1 cellular context compared by ENCODE assay signal in genomic region chr1:234373064-234373937, GRCh38.
TF ChIP-seq lines count a peak whose summit lies in the region.

Gene COA6, plus strand, starts transcription at chr1:234373456. Its CDS starts 11 bp downstream, at chr1:234373467.

TF ChIP-seq in GM12878, 131 proteins besides CTCF, POLR2A, EP300 and RAD21 (continued from another document and continues in another):
- TF ChIP-seq CREB1 (IDR thresholded peaks at IDR 0.05; ENCODE audit: low read depth) = peak; percentile 79
- TF ChIP-seq ATF3 (IDR thresholded peaks at IDR 0.05; ENCODE audit: borderline replicate concordance, extremely low read depth, low read depth, low read length) = no peak
- TF ChIP-seq REST (IDR thresholded peaks at IDR 0.05; ENCODE audit: low read depth, low read length) = no peak
- TF ChIP-seq MAX (IDR thresholded peaks at IDR 0.05; ENCODE audit: low read depth, low read length) = peak; percentile 73; the same call in 1 of the 2 replicates
- peak; percentile 80 for TF ChIP-seq NKRF (conservative IDR thresholded peaks at IDR 0.05)
- TF ChIP-seq LARP7 (IDR thresholded peaks at IDR 0.05) = peak; percentile 86
- peak; percentile 69 for TF ChIP-seq ZSCAN29 (IDR thresholded peaks at IDR 0.05)
- peak; percentile 71 for TF ChIP-seq ATF7 (IDR thresholded peaks at IDR 0.05; ENCODE audit: low read depth)
- TF ChIP-seq MLLT1 (IDR thresholded peaks at IDR 0.05) = peak; percentile 91
- TF ChIP-seq GABPA (IDR thresholded peaks at IDR 0.05; ENCODE audit: low read depth) = peak; percentile 98
- TF ChIP-seq ZBTB11 (CRISPR knock-in tag; IDR thresholded peaks at IDR 0.05) = peak; percentile 92
- TF ChIP-seq SPI1 (IDR thresholded peaks at IDR 0.05; ENCODE audit: borderline replicate concordance, insufficient read depth, low read depth, low read length) = peak; percentile 60; the same call in 1 of the 2 replicates
- peak in 1 of 2 experiments; percentile 74; a peak in 3 of 4 replicates for TF ChIP-seq SRF (IDR thresholded peaks at IDR 0.05; ENCODE audit: low read depth in 2 of 2, low read length in 2 of 2)
- TF ChIP-seq ZNF622 (IDR thresholded peaks at IDR 0.05) = no peak
- 0 out of 2 replicates have a peak, but pooled peaks have one; percentile 27 for TF ChIP-seq SREBF2 (IDR thresholded peaks at IDR 0.05; ENCODE audit: low read length)
- peak; percentile 88 for TF ChIP-seq RELA (IDR thresholded peaks at IDR 0.05; ENCODE audit: borderline replicate concordance, partially characterized antibody)
- TF ChIP-seq ELK1 (IDR thresholded peaks at IDR 0.05; ENCODE audit: low read depth, low read length) = peak; percentile 70; the same call in 1 of the 2 replicates
- peak; percentile 98 for TF ChIP-seq ASH2L (IDR thresholded peaks at IDR 0.05; ENCODE audit: borderline replicate concordance, low read depth)
- TF ChIP-seq NFIC (IDR thresholded peaks at IDR 0.05; ENCODE audit: low read depth, low read length) = 0 out of 2 replicates have a peak, but pooled peaks have one; percentile 51
- peak; percentile 73 for TF ChIP-seq FOXK2 (IDR thresholded peaks at IDR 0.05)
- peak; percentile 5; the same call in 1 of the 2 replicates for TF ChIP-seq TCF12 (IDR thresholded peaks at IDR 0.05; ENCODE audit: low read depth, low read length)
- peak; percentile 66 for TF ChIP-seq PKNOX1 (IDR thresholded peaks at IDR 0.05)
- peak; percentile 71 for TF ChIP-seq BACH1 (IDR thresholded peaks at IDR 0.05; ENCODE audit: borderline replicate concordance)
- TF ChIP-seq TCF7 (IDR thresholded peaks at IDR 0.05; ENCODE audit: borderline replicate concordance) = no peak
- TF ChIP-seq ETV6 (conservative IDR thresholded peaks at IDR 0.05 in 1 of 2, IDR thresholded peaks at IDR 0.05 in 1 of 2; ENCODE audit: borderline replicate concordance in 1 of 2, low read depth in 1 of 2) = peak in 1 of 2 experiments; percentile 62; a peak in 1 of 4 replicates
- peak; percentile 100 for TF ChIP-seq RUNX3 (IDR thresholded peaks at IDR 0.05; ENCODE audit: low read length)
- peak; percentile 70; the same call in 1 of the 2 replicates for TF ChIP-seq SMAD5 (IDR thresholded peaks at IDR 0.05; ENCODE audit: low read depth)
- TF ChIP-seq HDGF (IDR thresholded peaks at IDR 0.05) = peak; percentile 68; the same call in 1 of the 2 replicates
- TF ChIP-seq KAT2A (conservative IDR thresholded peaks at IDR 0.05; ENCODE audit: control insufficient read depth, low read depth, low read length) = no peak
- no peak; the same call in none of the 2 replicates for TF ChIP-seq GATAD2B (conservative IDR thresholded peaks at IDR 0.05; ENCODE audit: low read depth)
- no peak for TF ChIP-seq HDAC2 (IDR thresholded peaks at IDR 0.05)
- peak; percentile 78; the same call in 1 of the 2 replicates for TF ChIP-seq MTA3 (IDR thresholded peaks at IDR 0.05; ENCODE audit: borderline replicate concordance, low read length)
- no peak for TF ChIP-seq IRF5 (IDR thresholded peaks at IDR 0.05; ENCODE audit: borderline replicate concordance)
- TF ChIP-seq YY1 (IDR thresholded peaks at IDR 0.05; ENCODE audit: low read depth, low read length) = peak; percentile 82
- TF ChIP-seq STAT3 (IDR thresholded peaks at IDR 0.05; ENCODE audit: low read depth, low read length) = no peak
- TF ChIP-seq YBX1 (IDR thresholded peaks at IDR 0.05) = no peak
- TF ChIP-seq ATF2 (IDR thresholded peaks at IDR 0.05; ENCODE audit: low read length) = peak; percentile 56; the same call in 1 of the 2 replicates
- TF ChIP-seq CBX5 (IDR thresholded peaks at IDR 0.05; ENCODE audit: low read depth) = no peak
- no peak; the same call in 1 of the 2 replicates for TF ChIP-seq JUNB (IDR thresholded peaks at IDR 0.05)
- peak; percentile 86 for TF ChIP-seq MYC (IDR thresholded peaks at IDR 0.05; ENCODE audit: insufficient read depth, insufficient read length, insufficient replicate concordance, low read length, severe bottlenecking)
- TF ChIP-seq MTA2 (IDR thresholded peaks at IDR 0.05; ENCODE audit: low read depth) = peak; percentile 49; the same call in 1 of the 2 replicates
- TF ChIP-seq SKIL (IDR thresholded peaks at IDR 0.05; ENCODE audit: low read depth, poor library complexity, severe bottlenecking) = no peak
- TF ChIP-seq SIX5 (IDR thresholded peaks at IDR 0.05; ENCODE audit: low read depth, low read length, severe bottlenecking) = no peak
- TF ChIP-seq BMI1 (IDR thresholded peaks at IDR 0.05; ENCODE audit: borderline replicate concordance) = no peak; the same call in 1 of the 2 replicates
